ENCODE assay signal across 8 cellular contexts in the genomic region with DNA sequence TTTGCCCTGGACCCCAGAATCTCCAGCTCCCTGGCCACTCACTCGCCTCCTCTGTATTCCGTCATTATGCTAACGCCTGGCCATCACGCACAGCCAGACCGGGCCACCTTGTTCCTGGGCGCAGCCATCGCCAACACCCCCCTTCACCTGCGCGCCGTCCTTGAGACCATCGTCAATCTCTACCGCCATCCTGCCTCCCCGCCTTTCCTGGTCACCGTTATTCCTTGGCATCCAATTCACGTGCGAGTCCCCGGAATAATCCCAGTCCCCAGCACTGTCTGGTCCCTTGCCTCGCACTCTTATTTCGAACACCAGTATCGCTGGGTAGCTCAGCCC. TPM values are rescaled to one million over a fixed set of nuclear protein-coding genes. Genes with fewer than 3 reads are reported as not detected.
DNase-seq lines count a peak whose midpoint lies in the region; ATAC-seq and TF ChIP-seq lines count a peak whose summit lies in the region.

No MANE protein-coding gene starts in this region.

- no peaks in the 10 kb centered on the region for H3K27me3 ChIP-seq in HUES48 (ENCODE audit: control insufficient read depth, insufficient read depth, low read length)
- no peaks in the 10 kb centered on the region for H3K27me3 ChIP-seq in breast epithelium
- no peaks in the 10 kb centered on the region for H3K27me3 ChIP-seq in left lung
- no peaks in the 10 kb centered on the region for H3K27me3 ChIP-seq in thyroid gland

- H3K27ac ChIP-seq in HUES48 (ENCODE audit: low read depth, low read length) (peak overlapping the region; percentile 80), breast epithelium (peak overlapping the region; percentile 79 to 90), left lung (peak overlapping the region; percentile 77 to 87), thyroid gland (peak overlapping the region; percentile 51 to 81 (median 75))

- intact Hi-C loops in breast epithelium (cut with DNase I; ENCODE audit: low total_unique reads), result no loop called here
- intact Hi-C loops in left lung (cut with DNase I), result no loop called here
- intact Hi-C loops in thyroid gland (cut with DNase I), result loop anchor here (10.0 kb wide), 1 partner anchor 81 kb away; no protein-coding TSS in a partner anchor

- peak overlapping the region; percentile 95 for H3K4me3 ChIP-seq in HUES48 (ENCODE audit: low read depth, low read length)
- peak overlapping the region; percentile 80 to 89 (median 83) for H3K4me3 ChIP-seq in breast epithelium
- H3K4me3 ChIP-seq in left lung, result peak overlapping the region; percentile 74 to 86
- H3K4me3 ChIP-seq in thyroid gland (replicated peaks in 1 of 3), result peak overlapping the region; percentile 47 to 65 (median 58)

- peak overlapping the region; percentile 72 for H3K9ac ChIP-seq in HUES48 (ENCODE audit: low read depth, low read length)

- no peak for TF ChIP-seq POLR2A in breast epithelium (IDR thresholded peaks at IDR 0.05)
- TF ChIP-seq POLR2A in thyroid gland (IDR thresholded peaks at IDR 0.05), result no peak

- peak; percentile 23 for ATAC-seq in left lung
- ATAC-seq in GM18502 (IDR thresholded peaks at IDR 0.05; ENCODE audit: poor library complexity, unreplicated experiment), result no peak
- ATAC-seq in HG02588 (IDR thresholded peaks at IDR 0.05; ENCODE audit: unreplicated experiment), result no peak

- H3K9me3 ChIP-seq in HUES48 (ENCODE audit: control insufficient read depth, insufficient read depth, low read length), result no peaks in the 10 kb centered on the region
- H3K9me3 ChIP-seq in breast epithelium, result no peaks in the 10 kb centered on the region
- no peaks in the 10 kb centered on the region for H3K9me3 ChIP-seq in left lung
- H3K9me3 ChIP-seq in thyroid gland, result no peaks in the 10 kb centered on the region

- peaks cover 25% of the 10 kb centered on the region for H3K36me3 ChIP-seq in HUES48 (ENCODE audit: control insufficient read depth, insufficient read depth, low read length)
- no peaks in the 10 kb centered on the region for H3K36me3 ChIP-seq in breast epithelium
- peaks cover 0 to 24% of the 10 kb centered on the region in 2 donors for H3K36me3 ChIP-seq in left lung
- peaks cover 4 to 6% of the 10 kb centered on the region in 2 donors for H3K36me3 ChIP-seq in thyroid gland

- H3K4me1 ChIP-seq in HUES48 (ENCODE audit: control insufficient read depth, insufficient read depth, low read length) (peaks cover 3% of the 10 kb centered on the region), breast epithelium (peaks cover 0 to 5% of the 10 kb centered on the region in 2 donors), left lung (peaks cover 0 to 27% of the 10 kb centered on the region in 2 donors), thyroid gland (peaks cover 9% of the 10 kb centered on the region in 2 donors)

- peak; percentile 24 for DNase-seq in Daoy (ENCODE audit: low read depth)
- DNase-seq in breast epithelium (ENCODE audit: low spot score in 2 of 2), result no peak
- DNase-seq in left lung, result no peak
- peak; percentile 25 to 33 for DNase-seq in thyroid gland
- DNase-seq in NCI-H2029 treated with DMSO at 0.1 percent for 48 hours (lab: John Stamatoyannopoulos, UW), result no peak

- 0 to 2% methylated on average over 20 of the region's 20 CpGs for WGBS in thyroid gland, 2 donors

- TF ChIP-seq CTCF in breast epithelium (IDR thresholded peaks at IDR 0.05) (no peak), left lung (IDR thresholded peaks at IDR 0.05) (no peak), thyroid gland (IDR thresholded peaks at IDR 0.05) (no peak)

RNA-seq across cellular contexts. Expression of gene VKORC1, which starts 0.5 kb away (rescaled TPM):
- total RNA-seq in Daoy (2014; rRNA removed; shearing (Covaris generic)), result 58.1 and 77.1 TPM in 2 replicates
- total RNA-seq in breast epithelium (100 to 1,000 TPM in 1 of 3 donors, 10 to 100 TPM in 2; 82.6 to 143 (median 86.3) TPM), left lung (100 to 1,000 TPM in 1 of 2 donors, 10 to 100 TPM in 1; 76.4 to 102 TPM), thyroid gland (100 to 1,000 TPM in 2 of 4 donors, 10 to 100 TPM in 2; 58.7 to 145 (median 104) TPM)

RNA-seq across cellular contexts. Expression of gene PRSS53, which starts 5.3 kb away (rescaled TPM):
- total RNA-seq in Daoy (2014; rRNA removed; shearing (Covaris generic)), result 0.39 and 1.2 TPM in 2 replicates
- total RNA-seq in breast epithelium (1 to 10 TPM; 1.3 to 2.0 (median 1.3) TPM), left lung (1 to 10 TPM; 1.9 to 2.9 TPM), thyroid gland (1 to 10 TPM in 3 of 4 donors, under 1 TPM in 1; 0.93 to 1.9 (median 1.6) TPM)

RNA-seq across cellular contexts. Expression of gene BCKDK, which starts 14.1 kb away (rescaled TPM):
- total RNA-seq in Daoy (2014; rRNA removed; shearing (Covaris generic)), result 18.1 and 21.3 TPM in 2 replicates
- total RNA-seq in breast epithelium (10 to 100 TPM; 31.8 to 33.6 (median 33.5) TPM), left lung (10 to 100 TPM; 36.1 to 43.8 TPM), thyroid gland (10 to 100 TPM; 30.1 to 52.0 (median 40.5) TPM)

RNA-seq across cellular contexts. Expression of gene ZNF646, which starts 19.8 kb away (rescaled TPM):
- total RNA-seq in Daoy (2014; rRNA removed; shearing (Covaris generic)), result 6.0 and 6.3 TPM in 2 replicates
- total RNA-seq in breast epithelium, result 10 to 100 TPM; 12.5 to 17.3 (median 13.1) TPM
- total RNA-seq in left lung, result 10 to 100 TPM; 15.1 to 18.1 TPM
- 10 to 100 TPM; 13.3 to 20.1 (median 17.7) TPM for total RNA-seq in thyroid gland

RNA-seq across cellular contexts. Expression of gene ZNF668, which starts 20.0 kb away (rescaled TPM):
- total RNA-seq in Daoy (2014; rRNA removed; shearing (Covaris generic)), result 8.7 and 10.5 TPM in 2 replicates
- 1 to 10 TPM; 6.7 to 8.9 (median 8.8) TPM for total RNA-seq in breast epithelium
- 10 to 100 TPM; 11.8 to 12.2 TPM for total RNA-seq in left lung
- total RNA-seq in thyroid gland, result 10 to 100 TPM in 3 of 4 donors, 1 to 10 TPM in 1; 9.0 to 15.2 (median 11.9) TPM

Comparison
In these comparisons a context has a peak if more than half of its experiments do, and no peak if none do; other contexts are left out.
1. DNase-seq: peak in Daoy (single experiment) and thyroid gland (2 of 2); none in breast epithelium (0 of 2), left lung (0 of 2) and NCI-H2029 treated with DMSO at 0.1 percent for 48 hours (single experiment).
2. Peak in every context shown above with its lines, with median percentiles within 50 percentile points of each other: H3K27ac ChIP-seq and H3K4me3 ChIP-seq.